ENCODE assay signal across 22 cellular contexts in genomic region chr2:158315000-158315399, GRCh38.
"Had no signal": no experiment of that assay in that cellular context is flagged by ENCODE, and none has a peak within 500 bp of the region (broad histone marks: within the 10 kb centered on the region; RNA-seq: fewer than 3 reads in every experiment).

No MANE protein-coding gene starts in this region.

- H3K36me3 ChIP-seq: esophagus muscularis mucosa, heart right ventricle, ovary, transverse colon had no signal

- H3K4me3 ChIP-seq: esophagus muscularis mucosa, heart right ventricle, ovary, skin epidermis, testis, transverse colon had no signal

- H3K27me3 ChIP-seq: esophagus muscularis mucosa, heart right ventricle, ovary, testis, transverse colon had no signal

- H3K9me3 ChIP-seq: esophagus muscularis mucosa, ovary, testis, transverse colon had no signal

- DNase-seq: activated CD4-positive, alpha-beta T cell treated with anti-CD3 and anti-CD28 coated beads for 1 hour; activated CD4-positive, alpha-beta T cell treated with anti-CD3 and anti-CD28 coated beads, Interleukin-2, amount 50 U/mL, for 1 hour; activated CD8-positive, alpha-beta T cell treated with anti-CD3 and anti-CD28 coated beads for 36 hours; activated naive CD8-positive, alpha-beta T cell treated with anti-CD3 and anti-CD28 coated beads, Interleukin-2, amount 50 U/mL, for 24 hours; activated T-cell treated with anti-CD3 and anti-CD28 coated beads, Interleukin-2, amount 50 U/mL, for 4 hours; amygdala; central memory CD4-positive, alpha-beta T cell; endodermal cell; foreskin melanocyte; heart right ventricle; midbrain; naive thymus-derived CD4-positive, alpha-beta T cell; ovary; retina; stimulated activated CD4-positive, alpha-beta T cell treated with anti-CD3 and anti-CD28 coated beads, Interleukin-12 subunit alpha, Interleukin-12 subunit beta, amount 100 ng/mL, for 4 hours; stimulated activated CD4-positive, alpha-beta T cell treated with anti-CD3 and anti-CD28 coated beads, Interleukin-4, amount 100 ng/mL, for 1 hour; stimulated activated naive CD8-positive, alpha-beta T cell treated with anti-CD3 and anti-CD28 coated beads, Interleukin-15, Interleukin-2, amounts not matched to agents 100 U/mL and 50 U/mL, for 24 hours; T1000; testis; transverse colon had no signal

- H3K27ac ChIP-seq: esophagus muscularis mucosa, heart right ventricle, ovary, skin epidermis, testis, transverse colon had no signal

- H3K4me1 ChIP-seq: esophagus muscularis mucosa, heart right ventricle, testis, transverse colon had no signal
